In genomic region chr2:104863585-104864279, GRCh38 we compare ENCODE assay signal across 21 cellular contexts. TPM values are rescaled to one million over a fixed set of nuclear protein-coding genes. Genes with fewer than 3 reads are reported as not detected.
DNase-seq lines count a peak whose midpoint lies in the region; ATAC-seq, FAIRE-seq and TF ChIP-seq lines count a peak whose summit lies in the region.
"Had no signal": no experiment of that assay in that cellular context is flagged by ENCODE, and none has a peak within 500 bp of the region (broad histone marks: within the 10 kb centered on the region; RNA-seq: fewer than 3 reads in every experiment).

No MANE protein-coding gene starts in this region.

- DNase-seq in WTC11 (ENCODE audit: low spot score) (peak; percentile 55), foreskin keratinocyte (no peak), nephron progenitor cell (peak; percentile 61), mesenteric fat pad (ENCODE audit: low spot score) (no peak), DMS153 (lab: John Stamatoyannopoulos, UW) (no peak), HTR-8/SVneo (ENCODE audit: insufficient read length, low spot score) (no peak)
- DNase-seq: activated CD4-positive, alpha-beta memory T cell treated with anti-CD3 and anti-CD28 coated beads, Interleukin-2, amount 10 ng/mL, durations not matched to agents 7 days and 5 days; activated T-cell treated with anti-CD3 and anti-CD28 coated beads, Interleukin-2, amount 50 U/mL, for 72 hours; cerebellar nuclear complex; MG63; NCI-H2081; NCI-H526; PC-3; right lobe of liver; SK-N-SH; stimulated activated CD4-positive, alpha-beta T cell treated with anti-CD3 and anti-CD28 coated beads, Interleukin-1b, Interleukin-23, amount 100 ng/mL, for 48 hours had no signal

- H3K27ac ChIP-seq in foreskin keratinocyte (no peak overlapping the region), temporal lobe (ENCODE audit: low read depth, low read length) (peak overlapping the region; percentile 93)
- H3K27ac ChIP-seq: BLaER1, right lobe of liver had no signal

- ATAC-seq in WTC11 (peak; percentile 40), foreskin keratinocyte (peak; percentile 24), HG03457 (IDR thresholded peaks at IDR 0.05; ENCODE audit: unreplicated experiment) (no peak)
- ATAC-seq: activated T-cell treated with anti-CD3 and anti-CD28 coated beads, Interleukin-2, amount 50 U/mL, for 72 hours; left lobe of liver; PC-3 had no signal

- H3K9me3 Mint-ChIP-seq in WTC11 (no peaks in the 10 kb centered on the region), nephron progenitor cell (no peaks in the 10 kb centered on the region)
- H3K9me3 Mint-ChIP-seq: activated CD4-positive, alpha-beta memory T cell treated with anti-CD3 and anti-CD28 coated beads, Interleukin-2, amount 10 ng/mL, durations not matched to agents 7 days and 5 days; activated T-cell treated with anti-CD3 and anti-CD28 coated beads, Interleukin-2, amount 50 U/mL, for 72 hours had no signal

- POLR2A ChIA-PET in WTC11 (lab: Charles Lee) = no interaction called here

- H3K36me3 Mint-ChIP-seq in WTC11 (no peaks in the 10 kb centered on the region; the same call in 1 of the 2 replicates), nephron progenitor cell (ENCODE audit: low read depth) (no peaks in the 10 kb centered on the region)

- no peak for FAIRE-seq in HTR-8/SVneo (lab: Jason Lieb, UNC)
- FAIRE-seq: TTC549 had no signal

- H3K4me1 Mint-ChIP-seq in WTC11 = peaks cover 60% of the 10 kb centered on the region
- peaks cover 32% of the 10 kb centered on the region for H3K4me1 Mint-ChIP-seq in nephron progenitor cell
- H3K4me1 Mint-ChIP-seq: activated CD4-positive, alpha-beta memory T cell treated with anti-CD3 and anti-CD28 coated beads, Interleukin-2, amount 10 ng/mL, durations not matched to agents 7 days and 5 days had no signal

- TF ChIP-seq CTCF in WTC11 (IDR thresholded peaks at IDR 0.05) = no peak
- TF ChIP-seq CTCF in foreskin keratinocyte (conservative IDR thresholded peaks at IDR 0.05) = no peak
- no peak for TF ChIP-seq CTCF in nephron progenitor cell (IDR thresholded peaks at IDR 0.05)

- CTCF ChIA-PET in WTC11 (lab: Charles Lee) = interaction anchor here (0.8 to 1.4 kb wide), 2 partner anchors 9 to 10 kb away, joined by 3 to 8 read pairs; no protein-coding TSS in a partner anchor

- H3K4me1 ChIP-seq in foreskin keratinocyte = no peaks in the 10 kb centered on the region
- H3K4me1 ChIP-seq: BLaER1 had no signal

- H3K27ac Mint-ChIP-seq in WTC11 (no peak overlapping the region), nephron progenitor cell (no peak overlapping the region)
- H3K27ac Mint-ChIP-seq: activated CD4-positive, alpha-beta memory T cell treated with anti-CD3 and anti-CD28 coated beads, Interleukin-2, amount 10 ng/mL, durations not matched to agents 7 days and 5 days; activated T-cell treated with anti-CD3 and anti-CD28 coated beads, Interleukin-2, amount 50 U/mL, for 72 hours had no signal

- H3K27me3 ChIP-seq in foreskin keratinocyte = peaks cover 100% of the 10 kb centered on the region

- H3K27me3 Mint-ChIP-seq in WTC11 (ENCODE audit: low read depth) = peaks cover 99% of the 10 kb centered on the region
- peaks cover 99% of the 10 kb centered on the region for H3K27me3 Mint-ChIP-seq in nephron progenitor cell (ENCODE audit: low read depth, poor library complexity)

- H3K4me3 Mint-ChIP-seq in WTC11 = peak overlapping the region; percentile 51
- H3K4me3 Mint-ChIP-seq in nephron progenitor cell = peak overlapping the region; percentile 68
- H3K4me3 Mint-ChIP-seq: activated CD4-positive, alpha-beta memory T cell treated with anti-CD3 and anti-CD28 coated beads, Interleukin-2, amount 10 ng/mL, durations not matched to agents 7 days and 5 days had no signal

TF ChIP-seq in WTC11, 78 proteins besides CTCF, POLR2A, EP300 and RAD21:
- TF ChIP-seq PREB (CRISPR knock-in tag; IDR thresholded peaks at IDR 0.05; ENCODE audit: borderline replicate concordance) (no peak), CREB1 (CRISPR knock-in tag; IDR thresholded peaks at IDR 0.05) (no peak), EMX1 (CRISPR knock-in tag; IDR thresholded peaks at IDR 0.05) (no peak)

RNA-seq across cellular contexts. Expression of gene POU3F3, which starts 9.8 kb away (rescaled TPM):
- total RNA-seq in WTC11 (2021) (0.05 TPM in 1 of 3 replicates, not detected in the others), foreskin keratinocyte (not detected in 2 replicates), temporal lobe (230 TPM), mesenteric fat pad (not detected)
- polyA plus RNA-seq in foreskin keratinocyte = not detected in 2 replicates
- total RNA-seq: activated CD4-positive, alpha-beta memory T cell treated with anti-CD3 and anti-CD28 coated beads, Interleukin-2, amount 10 ng/mL, durations not matched to agents 7 days and 5 days; activated T-cell treated with anti-CD3 and anti-CD28 coated beads, Interleukin-2, amount 50 U/mL, for 72 hours; left lobe of liver; PC-3; right lobe of liver had no signal
- polyA plus RNA-seq: SK-N-SH had no signal

Comparison
In these comparisons a context has a peak if more than half of its experiments do, and no peak if none do; other contexts are left out.
1. DNase-seq: peak in WTC11 (single experiment) and nephron progenitor cell (single experiment); none in foreskin keratinocyte (0 of 2), mesenteric fat pad (single experiment), DMS153 (single experiment) and HTR-8/SVneo (single experiment).
2. RNA of gene POU3F3, which starts 9.8 kb away (total RNA-seq): 230 TPM in temporal lobe (single experiment); 0.05 TPM in WTC11, not detected in foreskin keratinocyte and not detected in mesenteric fat pad (single experiment); every median in the first group is over 100 times any median in the second.